ENCODE assay signal across 9 cellular contexts in the genomic region with DNA sequence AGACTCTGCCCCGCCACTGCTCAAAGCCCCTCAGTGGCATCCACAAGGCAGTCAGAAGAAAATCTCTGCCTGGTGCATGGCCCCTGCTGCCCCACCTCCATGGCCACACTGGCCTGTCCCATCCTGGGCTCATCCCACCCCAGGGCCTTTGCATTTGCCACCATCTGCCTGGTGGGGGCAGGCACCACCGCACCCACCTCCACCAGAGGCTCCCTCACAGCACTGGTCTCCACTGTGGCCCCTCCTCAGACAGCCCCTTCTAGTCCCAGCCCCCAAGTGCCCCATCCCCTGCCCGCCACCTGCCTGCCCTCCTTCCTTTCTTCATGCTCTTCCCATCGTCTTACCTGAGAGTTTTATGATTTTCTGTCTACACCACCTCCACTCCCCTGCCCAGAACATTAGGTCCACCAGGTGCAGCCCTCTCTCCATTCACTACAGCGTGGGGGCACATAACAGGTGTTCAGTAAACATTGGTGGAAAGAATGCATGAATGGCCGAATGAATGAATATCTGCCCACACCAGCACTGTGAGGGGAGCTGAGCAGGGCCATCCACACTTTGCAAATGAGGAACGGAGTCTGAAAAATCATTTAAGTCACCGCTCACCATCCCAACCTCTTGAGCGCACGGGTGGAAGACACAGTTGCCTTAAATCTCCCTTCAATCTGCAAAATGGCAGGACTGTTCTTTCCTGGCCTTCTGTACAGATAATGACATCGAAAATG. TPM values are rescaled to one million over a fixed set of nuclear protein-coding genes. Genes with fewer than 3 reads are reported as not detected.
DNase-seq lines count a peak whose midpoint lies in the region; ATAC-seq and TF ChIP-seq lines count a peak whose summit lies in the region.
"Had no signal": no experiment of that assay in that cellular context is flagged by ENCODE, and none has a peak within 500 bp of the region (broad histone marks: within the 10 kb centered on the region; RNA-seq: fewer than 3 reads in every experiment).

No MANE protein-coding gene starts in this region.

- peak overlapping the region; percentile 83 for H3K4me3 Mint-ChIP-seq in activated T-cell treated with anti-CD3 and anti-CD28 coated beads, Interleukin-2, amount 50 U/mL, for 4 hours

- ATAC-seq in activated T-cell treated with anti-CD3 and anti-CD28 coated beads, Interleukin-2, amount 50 U/mL, for 4 hours: no peak
- no peak for ATAC-seq in GM18502 (IDR thresholded peaks at IDR 0.05; ENCODE audit: poor library complexity, unreplicated experiment)

- H3K9me3 Mint-ChIP-seq in activated T-cell treated with anti-CD3 and anti-CD28 coated beads, Interleukin-2, amount 50 U/mL, for 4 hours: no peaks in the 10 kb centered on the region

- no peaks in the 10 kb centered on the region for H3K27me3 ChIP-seq in tibial artery

- TF ChIP-seq CTCF in WI38 (IDR thresholded peaks at IDR 0.05; ENCODE audit: low read depth, low read length) (no peak), foreskin fibroblast (IDR thresholded peaks at IDR 0.05; ENCODE audit: low read depth, low read length) (no peak), tibial artery (IDR thresholded peaks at IDR 0.05) (no peak)

- DNase-seq in activated T-cell treated with anti-CD3 and anti-CD28 coated beads, Interleukin-2, amount 50 U/mL, for 4 hours: no peak
- no peak for DNase-seq in activated T-cell treated with anti-CD3 and anti-CD28 coated beads for 4 hours
- DNase-seq in foreskin fibroblast: no peak
- DNase-seq in tibial artery: no peak
- no peak for DNase-seq in DMS114 treated with DMSO at 0.1 percent for 48 hours (lab: John Stamatoyannopoulos, UW; ENCODE audit: unreplicated experiment)
- no peak for DNase-seq in LoVo (ENCODE audit: low spot score)
- DNase-seq: NCI-H1105 had no signal

- intact Hi-C loops in tibial artery (cut with DNase I; ENCODE audit: low total_unique reads): no loop called here

- no peaks in the 10 kb centered on the region for H3K9me3 ChIP-seq in tibial artery

- H3K4me3 ChIP-seq in WI38 (ENCODE audit: low read depth, low read length) (peak overlapping the region; percentile 90), foreskin fibroblast (ENCODE audit: low read depth in 1 of 2, low read length in 2 of 2) (peak overlapping the region; percentile 80 to 88), tibial artery (peak overlapping the region; percentile 75 to 96)

- H3K4me1 Mint-ChIP-seq in activated T-cell treated with anti-CD3 and anti-CD28 coated beads, Interleukin-2, amount 50 U/mL, for 4 hours (ENCODE audit: low read depth): peaks cover 26% of the 10 kb centered on the region

- H3K36me3 ChIP-seq in tibial artery: no peaks in the 10 kb centered on the region

- peaks cover 0 to 19% (median 9%) of the 10 kb centered on the region in 4 donors for H3K4me1 ChIP-seq in tibial artery

- peak overlapping the region; percentile 81 to 93 for H3K27ac ChIP-seq in tibial artery

- peaks cover 2% of the 10 kb centered on the region for H3K36me3 Mint-ChIP-seq in activated T-cell treated with anti-CD3 and anti-CD28 coated beads, Interleukin-2, amount 50 U/mL, for 4 hours (ENCODE audit: insufficient read depth)

- H3K27me3 Mint-ChIP-seq in activated T-cell treated with anti-CD3 and anti-CD28 coated beads, Interleukin-2, amount 50 U/mL, for 4 hours (ENCODE audit: low read depth): no peaks in the 10 kb centered on the region

RNA-seq across cellular contexts. Expression of a gene that starts 2.1 kb away (rescaled TPM):
- total RNA-seq in activated T-cell treated with anti-CD3 and anti-CD28 coated beads, Interleukin-2, amount 50 U/mL, for 4 hours: 10 to 100 TPM; 10.4 to 11.7 (median 11.4) TPM
